In the genomic region with DNA sequence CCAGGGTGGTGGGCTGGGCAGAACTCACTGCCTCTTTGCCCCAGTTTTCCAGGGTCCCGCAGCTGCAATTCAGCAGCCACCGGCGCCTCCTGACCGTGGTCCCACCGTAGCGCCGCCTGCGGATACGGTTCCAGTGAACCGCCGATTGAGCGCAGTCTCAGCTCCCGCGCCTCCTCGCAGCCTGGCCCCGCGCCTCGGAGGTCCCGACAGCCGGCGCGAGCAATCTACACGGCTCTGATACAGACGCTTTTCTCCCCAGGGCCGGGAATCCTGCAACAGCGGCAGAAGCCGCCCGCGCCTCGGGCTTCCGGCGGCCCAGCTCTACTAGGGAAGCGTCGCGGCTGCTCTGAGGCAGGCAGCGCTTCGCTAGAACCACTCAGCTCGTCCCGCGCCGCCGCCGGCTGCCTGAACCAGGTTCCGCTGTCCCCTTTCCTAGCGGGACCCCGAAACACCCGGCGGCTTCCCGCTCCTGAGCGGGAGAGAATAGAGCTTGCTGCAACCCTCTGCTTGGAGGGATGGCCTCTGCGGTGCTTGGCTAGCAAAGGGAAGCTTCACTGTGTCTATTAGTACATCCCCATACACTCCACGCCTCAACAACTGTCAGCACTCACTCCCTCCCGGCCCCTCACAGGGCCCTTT, we compare ENCODE assay signal across 1 cellular context.
TF ChIP-seq lines count a peak whose summit lies in the region.

No MANE protein-coding gene starts in this region.

TF ChIP-seq in GM23338, 12 proteins besides CTCF, POLR2A, EP300 and RAD21 (continued from another document):
- TF ChIP-seq, protein P1, sequence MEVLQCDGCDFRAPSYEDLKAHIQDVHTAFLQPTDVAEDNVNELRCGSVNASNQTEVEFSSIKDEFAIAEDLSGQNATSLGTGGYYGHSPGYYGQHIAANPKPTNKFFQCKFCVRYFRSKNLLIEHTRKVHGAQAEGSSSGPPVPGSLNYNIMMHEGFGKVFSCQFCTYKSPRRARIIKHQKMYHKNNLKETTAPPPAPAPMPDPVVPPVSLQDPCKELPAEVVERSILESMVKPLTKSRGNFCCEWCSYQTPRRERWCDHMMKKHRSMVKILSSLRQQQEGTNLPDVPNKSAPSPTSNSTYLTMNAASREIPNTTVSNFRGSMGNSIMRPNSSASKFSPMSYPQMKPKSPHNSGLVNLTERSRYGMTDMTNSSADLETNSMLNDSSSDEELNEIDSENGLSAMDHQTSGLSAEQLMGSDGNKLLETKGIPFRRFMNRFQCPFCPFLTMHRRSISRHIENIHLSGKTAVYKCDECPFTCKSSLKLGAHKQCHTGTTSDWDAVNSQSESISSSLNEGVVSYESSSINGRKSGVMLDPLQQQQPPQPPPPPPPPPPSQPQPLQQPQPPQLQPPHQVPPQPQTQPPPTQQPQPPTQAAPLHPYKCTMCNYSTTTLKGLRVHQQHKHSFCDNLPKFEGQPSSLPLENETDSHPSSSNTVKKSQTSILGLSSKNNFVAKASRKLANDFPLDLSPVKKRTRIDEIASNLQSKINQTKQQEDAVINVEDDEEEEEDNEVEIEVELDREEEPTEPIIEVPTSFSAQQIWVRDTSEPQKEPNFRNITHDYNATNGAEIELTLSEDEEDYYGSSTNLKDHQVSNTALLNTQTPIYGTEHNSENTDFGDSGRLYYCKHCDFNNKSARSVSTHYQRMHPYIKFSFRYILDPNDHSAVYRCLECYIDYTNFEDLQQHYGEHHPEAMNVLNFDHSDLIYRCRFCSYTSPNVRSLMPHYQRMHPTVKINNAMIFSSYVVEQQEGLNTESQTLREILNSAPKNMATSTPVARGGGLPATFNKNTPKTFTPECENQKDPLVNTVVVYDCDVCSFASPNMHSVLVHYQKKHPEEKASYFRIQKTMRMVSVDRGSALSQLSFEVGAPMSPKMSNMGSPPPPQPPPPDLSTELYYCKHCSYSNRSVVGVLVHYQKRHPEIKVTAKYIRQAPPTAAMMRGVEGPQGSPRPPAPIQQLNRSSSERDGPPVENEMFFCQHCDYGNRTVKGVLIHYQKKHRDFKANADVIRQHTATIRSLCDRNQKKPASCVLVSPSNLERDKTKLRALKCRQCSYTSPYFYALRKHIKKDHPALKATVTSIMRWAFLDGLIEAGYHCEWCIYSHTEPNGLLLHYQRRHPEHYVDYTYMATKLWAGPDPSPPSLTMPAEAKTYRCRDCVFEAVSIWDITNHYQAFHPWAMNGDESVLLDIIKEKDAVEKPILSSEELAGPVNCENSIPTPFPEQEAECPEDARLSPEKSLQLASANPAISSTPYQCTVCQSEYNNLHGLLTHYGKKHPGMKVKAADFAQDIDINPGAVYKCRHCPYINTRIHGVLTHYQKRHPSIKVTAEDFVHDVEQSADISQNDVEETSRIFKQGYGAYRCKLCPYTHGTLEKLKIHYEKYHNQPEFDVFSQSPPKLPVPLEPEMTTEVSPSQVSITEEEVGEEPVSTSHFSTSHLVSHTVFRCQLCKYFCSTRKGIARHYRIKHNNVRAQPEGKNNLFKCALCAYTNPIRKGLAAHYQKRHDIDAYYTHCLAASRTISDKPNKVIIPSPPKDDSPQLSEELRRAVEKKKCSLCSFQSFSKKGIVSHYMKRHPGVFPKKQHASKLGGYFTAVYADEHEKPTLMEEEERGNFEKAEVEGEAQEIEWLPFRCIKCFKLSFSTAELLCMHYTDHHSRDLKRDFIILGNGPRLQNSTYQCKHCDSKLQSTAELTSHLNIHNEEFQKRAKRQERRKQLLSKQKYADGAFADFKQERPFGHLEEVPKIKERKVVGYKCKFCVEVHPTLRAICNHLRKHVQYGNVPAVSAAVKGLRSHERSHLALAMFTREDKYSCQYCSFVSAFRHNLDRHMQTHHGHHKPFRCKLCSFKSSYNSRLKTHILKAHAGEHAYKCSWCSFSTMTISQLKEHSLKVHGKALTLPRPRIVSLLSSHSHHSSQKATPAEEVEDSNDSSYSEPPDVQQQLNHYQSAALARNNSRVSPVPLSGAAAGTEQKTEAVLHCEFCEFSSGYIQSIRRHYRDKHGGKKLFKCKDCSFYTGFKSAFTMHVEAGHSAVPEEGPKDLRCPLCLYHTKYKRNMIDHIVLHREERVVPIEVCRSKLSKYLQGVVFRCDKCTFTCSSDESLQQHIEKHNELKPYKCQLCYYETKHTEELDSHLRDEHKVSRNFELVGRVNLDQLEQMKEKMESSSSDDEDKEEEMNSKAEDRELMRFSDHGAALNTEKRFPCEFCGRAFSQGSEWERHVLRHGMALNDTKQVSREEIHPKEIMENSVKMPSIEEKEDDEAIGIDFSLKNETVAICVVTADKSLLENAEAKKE (CRISPR knock-in tag; IDR thresholded peaks at IDR 0.05): no peak
- TF ChIP-seq POLR2AphosphoS5 (IDR thresholded peaks at IDR 0.05; ENCODE audit: low read depth): no peak
